Comparison of ENCODE assay signal across 10 cellular contexts in genomic region chr12:15599266-15600037, GRCh38.
DNase-seq lines count a peak whose midpoint lies in the region; ATAC-seq, FAIRE-seq and TF ChIP-seq lines count a peak whose summit lies in the region.
"Had no signal": no experiment of that assay in that cellular context is flagged by ENCODE, and none has a peak within 500 bp of the region (broad histone marks: within the 10 kb centered on the region; RNA-seq: fewer than 3 reads in every experiment).

No MANE protein-coding gene starts in this region.

- TF ChIP-seq CTCF in A549 (IDR thresholded peaks at IDR 0.05): no peak
- TF ChIP-seq CTCF in mammary epithelial cell (conservative IDR thresholded peaks at IDR 0.05 in 1 of 2, IDR thresholded peaks at IDR 0.05 in 1 of 2; ENCODE audit: extremely low read depth in 1 of 2, insufficient read depth in 1 of 2, low read depth in 1 of 2, low read length in 2 of 2): no peak
- no peak for TF ChIP-seq CTCF in left lung (IDR thresholded peaks at IDR 0.05)
- no peak for TF ChIP-seq CTCF in lower leg skin (IDR thresholded peaks at IDR 0.05)

- no peaks in the 10 kb centered on the region for H3K79me2 ChIP-seq in mammary epithelial cell (ENCODE audit: insufficient read depth, low read length)
- H3K79me2 ChIP-seq: parathyroid adenoma had no signal

- no peak for TF ChIP-seq RAD21 in A549 (conservative IDR thresholded peaks at IDR 0.05 in 1 of 2, IDR thresholded peaks at IDR 0.05 in 1 of 2)

- no peak overlapping the region for H3K9ac ChIP-seq in mammary epithelial cell (ENCODE audit: insufficient read depth, low read length)
- H3K9ac ChIP-seq: parathyroid adenoma had no signal

- in situ Hi-C loops in mammary epithelial cell (cut with MboI; ENCODE audit: low sequenced_read_pairs in 2 of 2) (loop anchor here in 1 of 2 donors (10.0 kb wide), 1 partner anchor 255 kb away; no protein-coding TSS in a partner anchor), KBM-7 (cut with MboI; ENCODE audit: low pct_unique_long_range_greater_than_20kb, low sequenced_read_pairs) (no loop called here)

- CTCF ChIA-PET in A549 (lab: Yijun Ruan, JAX): interaction anchor here (0.6 to 1.2 kb wide), 4 partner anchors 9 to 173 kb away, joined by 3 to 9 read pairs (median 3); no protein-coding TSS in a partner anchor
- CTCF ChIA-PET in mammary epithelial cell (lab: Charles Lee; ENCODE audit: low non-redundant PET): interaction anchor here (0.8 kb wide), 1 partner anchor 67 kb away, joined by 3 read pairs; no protein-coding TSS in a partner anchor

- FAIRE-seq in A549 (lab: Jason Lieb, UNC): no peak

- H3K4me1 ChIP-seq in A549: peaks cover 37% of the 10 kb centered on the region
- peaks cover 27% of the 10 kb centered on the region for H3K4me1 ChIP-seq in mammary epithelial cell (ENCODE audit: insufficient read depth, low read length)
- H3K4me1 ChIP-seq in left lung: peaks cover 8 to 21% of the 10 kb centered on the region in 2 donors
- H3K4me1 ChIP-seq: parathyroid adenoma had no signal

- POLR2A ChIA-PET in A549 (lab: Yijun Ruan, JAX): no interaction called here

- H3K36me3 ChIP-seq in mammary epithelial cell (ENCODE audit: insufficient read depth, low read length) (no peaks in the 10 kb centered on the region), left lung (no peaks in the 10 kb centered on the region)

- DNase-seq in A549 (ENCODE audit: low read depth in 1 of 2, low spot score in 1 of 2): peak in 1 of 2 experiments; percentile 14
- DNase-seq in LHCN-M2 (ENCODE audit: low read depth): peak; percentile 48
- DNase-seq in mammary epithelial cell: peak; percentile 25
- no peak for DNase-seq in left lung
- no peak for DNase-seq in KBM-7
- no peak for DNase-seq in SW 1271 (lab: John Stamatoyannopoulos, UW)
- DNase-seq in lower leg skin (ENCODE audit: low spot score in 2 of 2): no peak
- DNase-seq: CD4-positive, alpha-beta memory T cell had no signal

- ATAC-seq in A549 (no peak), left lung (peak; percentile 79), HG03354 (IDR thresholded peaks at IDR 0.05; ENCODE audit: poor library complexity, severe bottlenecking, unreplicated experiment) (no peak)

- H3K27ac ChIP-seq in A549: peak overlapping the region; percentile 61 to 65
- H3K27ac ChIP-seq in mammary epithelial cell (ENCODE audit: insufficient read depth, low read depth, low read length): no peak overlapping the region
- H3K27ac ChIP-seq in left lung: no peak overlapping the region
- H3K27ac ChIP-seq: parathyroid adenoma had no signal

- no peaks in the 10 kb centered on the region for H3K9me3 ChIP-seq in A549
- H3K9me3 ChIP-seq in mammary epithelial cell (replicated peaks; ENCODE audit: insufficient read depth, low read length): no peaks in the 10 kb centered on the region
- H3K9me3 ChIP-seq in left lung: no peaks in the 10 kb centered on the region

- H2AFZ ChIP-seq in mammary epithelial cell (ENCODE audit: low read depth, low read length): peak overlapping the region; percentile 55
- H2AFZ ChIP-seq: parathyroid adenoma had no signal

- BruUV-seq in mammary epithelial cell (replicated peaks; lab: Mats Ljungman, UMichigan): no TSS peak

- dilution Hi-C loops in mammary epithelial cell (cut with HindIII; ENCODE audit: low sequenced_read_pairs): no loop called here

- intact Hi-C loops in mammary epithelial cell (cut with micrococcal nuclease): no loop called here
- intact Hi-C loops in left lung (cut with DNase I): loop anchor here in 1 of 2 donors (10.0 kb wide), 1 partner anchor 255 kb away; no protein-coding TSS in a partner anchor
- intact Hi-C loops in lower leg skin (cut with DNase I; ENCODE audit: low total_unique reads): no loop called here

- H3K4me3 ChIP-seq in A549: no peak overlapping the region
- no peak overlapping the region for H3K4me3 ChIP-seq in mammary epithelial cell (replicated peaks in 1 of 3; ENCODE audit: insufficient read depth in 1 of 3, low read depth in 2 of 3, low read length in 3 of 3)
- no peak overlapping the region for H3K4me3 ChIP-seq in left lung
- no peak overlapping the region for H3K4me3 ChIP-seq in lower leg skin (ENCODE audit: low read depth, poor library complexity, severe bottlenecking)

- H3K4me2 ChIP-seq in A549: peak overlapping the region; percentile 16
- H3K4me2 ChIP-seq in mammary epithelial cell (ENCODE audit: insufficient read depth, low read depth, low read length): peak overlapping the region; percentile 10

- no peaks in the 10 kb centered on the region for H4K20me1 ChIP-seq in mammary epithelial cell (ENCODE audit: insufficient read depth, low read length)

- no peaks in the 10 kb centered on the region for H3K27me3 ChIP-seq in mammary epithelial cell (ENCODE audit: insufficient read depth, low read length)
- no peaks in the 10 kb centered on the region for H3K27me3 ChIP-seq in left lung

- no peak for TF ChIP-seq EP300 in A549 (IDR thresholded peaks at IDR 0.05)

- 76% methylated on average over 4 of the region's 4 CpGs for WGBS in A549 (ENCODE audit: missing lambda C conversion rate)
- WGBS in mammary epithelial cell (ENCODE audit: low coverage, missing lambda C conversion rate): 54% methylated on average over 4 of the region's 4 CpGs
- WGBS in lower leg skin, 2 donors: 43 to 52% methylated on average over 4 of the region's 4 CpGs

- TF ChIP-seq POLR2A in A549 (IDR thresholded peaks at IDR 0.05; ENCODE audit: low read length) (no peak), lower leg skin (IDR thresholded peaks at IDR 0.05) (no peak)

TF ChIP-seq in A549, 52 proteins besides CTCF, POLR2A, EP300 and RAD21:
- TF ChIP-seq HOXA7 (CRISPR knock-in tag; IDR thresholded peaks at IDR 0.05): no peak
- no peak for TF ChIP-seq CHD4 (IDR thresholded peaks at IDR 0.05; ENCODE audit: borderline replicate concordance)
- no peak for TF ChIP-seq HEYL (CRISPR knock-in tag; IDR thresholded peaks at IDR 0.05)
- no peak for TF ChIP-seq JUNB (IDR thresholded peaks at IDR 0.05)
- no peak for TF ChIP-seq FOSB (CRISPR knock-in tag; IDR thresholded peaks at IDR 0.05)
- no peak for TF ChIP-seq ZC3H11A (IDR thresholded peaks at IDR 0.05)
- no peak for TF ChIP-seq GATA3 (IDR thresholded peaks at IDR 0.05; ENCODE audit: borderline replicate concordance)
- no peak for TF ChIP-seq RNF2 (IDR thresholded peaks at IDR 0.05; ENCODE audit: borderline replicate concordance, low read depth)
- no peak for TF ChIP-seq CBX2 (IDR thresholded peaks at IDR 0.05; ENCODE audit: borderline replicate concordance, low read depth)

Comparison
In these comparisons a context has a peak if more than half of its experiments do, and no peak if none do; other contexts are left out.
1. DNase-seq: peak in LHCN-M2 (single experiment) and mammary epithelial cell (single experiment); none in left lung (0 of 2), KBM-7 (single experiment), SW 1271 (0 of 2) and lower leg skin (0 of 2).
2. H3K27ac ChIP-seq: peak in A549 (2 of 2); none in mammary epithelial cell (single experiment) and left lung (0 of 2).